ENCODE assay signal across 8 cellular contexts in genomic region chr3:57755368-57756021, GRCh38. TPM values are rescaled to one million over a fixed set of nuclear protein-coding genes. Genes with fewer than 3 reads are reported as not detected.
DNase-seq lines count a peak whose midpoint lies in the region; ATAC-seq, FAIRE-seq and TF ChIP-seq lines count a peak whose summit lies in the region.

No MANE protein-coding gene starts in this region.

- H3K36me3 Mint-ChIP-seq in T-cell (peaks cover 8% of the 10 kb centered on the region), chondrocyte (ENCODE audit: low read depth) (no peaks in the 10 kb centered on the region)

- peak overlapping the region; percentile 86 to 91 for H3K27ac ChIP-seq in left lung

- peaks cover 0 to 37% of the 10 kb centered on the region in 2 donors for H3K4me1 ChIP-seq in left lung

- POLR2A ChIA-PET in T-cell (lab: Charles Lee): interaction anchor here (0.6 to 1.6 kb wide), 10 partner anchors 31 to 200 kb away, joined by 3 to 10 read pairs (median 5); partner anchors contain the start of genes ARF4 (in 1 of the 2) and PDE12 (in 1 of the 2)

- H3K4me1 Mint-ChIP-seq in T-cell (peaks cover 40 to 42% (median 41%) of the 10 kb centered on the region in 3 donors), chondrocyte (ENCODE audit: low read depth) (peaks cover 46% of the 10 kb centered on the region)

- TF ChIP-seq CTCF in chondrocyte (IDR thresholded peaks at IDR 0.05) (peak; percentile 42), left lung (IDR thresholded peaks at IDR 0.05) (no peak)

- no peaks in the 10 kb centered on the region for H3K27me3 ChIP-seq in left lung

- CTCF ChIA-PET in T-cell (lab: Charles Lee): interaction anchor here (0.7 to 1.4 kb wide), 7 partner anchors 13 to 967 kb away, joined by 3 to 6 read pairs (median 3); partner anchors contain the start of genes HTD2 (in 1 of the 2) and RPP14 (in 1 of the 2)

- H3K27ac Mint-ChIP-seq in T-cell: peak overlapping the region; percentile 88 to 93
- peak overlapping the region; percentile 98 for H3K27ac Mint-ChIP-seq in chondrocyte (ENCODE audit: unreplicated experiment)

- FAIRE-seq in HTR-8/SVneo (lab: Jason Lieb, UNC): peak; percentile 9

- intact Hi-C loops in left lung (cut with DNase I): no loop called here

- DNase-seq in NCI-H146 (lab: John Stamatoyannopoulos, UW) (peak; percentile 57), NCI-H146 treated with DMSO at 0.1 percent for 48 hours (lab: John Stamatoyannopoulos, UW; ENCODE audit: unreplicated experiment) (no peak), HTR-8/SVneo (ENCODE audit: insufficient read length, low spot score) (peak; percentile 59), T-cell (peak in 8 of 34 experiments; percentile 1 to 72 (median 9)), chondrocyte (ENCODE audit: low spot score) (no peak), left lung (peak in 1 of 2 donors; percentile 45)
- DNase-seq in stimulated activated CD8-positive, alpha-beta memory T cell treated with anti-CD3 and anti-CD28 coated beads, Interleukin-4, amount 100 ng/mL, for 24 hours (ENCODE audit: low read depth): peak; percentile 4

- no peaks in the 10 kb centered on the region for H3K27me3 Mint-ChIP-seq in T-cell
- no peaks in the 10 kb centered on the region for H3K27me3 Mint-ChIP-seq in chondrocyte (ENCODE audit: low read depth)

- peak overlapping the region; percentile 94 to 98 (median 95) for H3K4me3 Mint-ChIP-seq in T-cell
- peak overlapping the region; percentile 95 for H3K4me3 Mint-ChIP-seq in chondrocyte (ENCODE audit: unreplicated experiment)

- H3K9me3 Mint-ChIP-seq in T-cell (no peaks in the 10 kb centered on the region), chondrocyte (ENCODE audit: low read depth) (no peaks in the 10 kb centered on the region)

- H3K36me3 ChIP-seq in left lung: peaks cover 0 to 9% of the 10 kb centered on the region in 2 donors

- no peaks in the 10 kb centered on the region for H3K9me3 ChIP-seq in left lung

- peak; percentile 48 for ATAC-seq in GM21515 (IDR thresholded peaks at IDR 0.05; ENCODE audit: unreplicated experiment)
- ATAC-seq in T-cell (replicated peaks in 1 of 4): peak; percentile 70 to 76 (median 72)
- peak; percentile 71 for ATAC-seq in left lung

- H3K4me3 ChIP-seq in left lung: peak overlapping the region; percentile 92 to 98

RNA-seq across cellular contexts. Expression of gene SLMAP, which starts 0.6 kb away (rescaled TPM):
- 10 to 100 TPM; 57.4 to 78.8 (median 72.3) TPM for total RNA-seq in T-cell
- total RNA-seq in chondrocyte: 105 to 116 TPM (median 116 TPM) in 3 replicates
- total RNA-seq in left lung: 10 to 100 TPM; 62.1 to 65.3 TPM

Comparison
In these comparisons a context has a peak if more than half of its experiments do, and no peak if none do; other contexts are left out.
1. DNase-seq: peak in NCI-H146 (single experiment), HTR-8/SVneo (single experiment) and stimulated activated CD8-positive, alpha-beta memory T cell treated with anti-CD3 and anti-CD28 coated beads, Interleukin-4, amount 100 ng/mL, for 24 hours (single experiment); none in NCI-H146 treated with DMSO at 0.1 percent for 48 hours (single experiment) and chondrocyte (single experiment).
2. Peak in every context shown above with its lines, with median percentiles within 50 percentile points of each other: ATAC-seq.